In the genomic region with DNA sequence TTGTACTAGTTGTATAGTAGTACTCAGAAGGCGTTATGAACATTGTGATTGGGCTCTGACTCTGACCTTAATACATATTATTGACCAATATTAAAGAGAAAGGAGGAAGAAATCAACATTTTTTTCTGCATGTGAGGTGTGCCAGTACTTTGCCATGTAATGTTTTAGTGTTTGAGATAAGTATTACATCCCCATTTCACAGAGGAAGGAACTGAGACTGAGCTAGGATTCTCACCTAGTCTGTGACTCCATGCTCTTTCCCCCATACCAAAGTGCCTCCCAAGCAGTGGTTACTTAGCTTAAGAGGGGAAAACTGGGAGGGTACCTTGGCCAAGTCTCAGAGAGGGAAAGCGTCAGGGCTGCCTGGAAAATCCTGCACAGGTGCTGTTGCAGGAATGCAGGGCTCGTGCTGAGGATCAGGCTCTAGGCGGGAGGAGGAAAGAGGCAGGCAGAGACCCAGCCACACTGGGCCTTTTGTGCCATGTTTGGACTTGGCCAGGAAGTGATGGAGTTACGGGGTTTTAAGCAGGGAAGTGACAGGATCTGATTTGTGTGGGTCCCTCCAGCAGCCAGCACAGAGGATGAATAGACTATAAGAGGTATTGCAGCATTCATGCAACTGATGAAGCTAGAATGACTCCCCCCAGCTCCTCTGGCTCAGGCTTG, we compare ENCODE assay signal across 9 cellular contexts. TPM values are rescaled to one million over a fixed set of nuclear protein-coding genes. Genes with fewer than 3 reads are reported as not detected.
DNase-seq lines count a peak whose midpoint lies in the region; ATAC-seq and TF ChIP-seq lines count a peak whose summit lies in the region.
"Had no signal": no experiment of that assay in that cellular context is flagged by ENCODE, and none has a peak within 500 bp of the region (broad histone marks: within the 10 kb centered on the region; RNA-seq: fewer than 3 reads in every experiment).

No MANE protein-coding gene starts in this region.

- H3K9me3 ChIP-seq in heart left ventricle (no peaks in the 10 kb centered on the region), mucosa of rectum (ENCODE audit: control insufficient read depth in 2 of 2, low read length in 2 of 2) (no peaks in the 10 kb centered on the region)

- H3K27me3 ChIP-seq in heart left ventricle, result no peaks in the 10 kb centered on the region
- H3K27me3 ChIP-seq in mucosa of rectum (ENCODE audit: control insufficient read depth in 2 of 2, insufficient read depth in 2 of 2, low read length in 2 of 2), result no peaks in the 10 kb centered on the region

- peaks cover 16% of the 10 kb centered on the region for H3K36me3 Mint-ChIP-seq in type B pancreatic cell

- DNase-seq in heart left ventricle, result peak in 1 of 5 donors; percentile 24
- DNase-seq in Right ventricle myocardium superior, result no peak
- no peak for DNase-seq in astrocyte of the cerebellum (ENCODE audit: low read depth)
- DNase-seq in type B pancreatic cell (ENCODE audit: extremely low spot score, unreplicated experiment), result no peak
- no peak for DNase-seq in COR-L47 (lab: John Stamatoyannopoulos, UW)
- no peak for DNase-seq in AG08395 (ENCODE audit: low spot score)

- intact Hi-C loops in heart left ventricle (cut with DNase I), result loop anchor here in 8 of 10 donors (1.0 to 10.0 kb wide), 11 partner anchors 15 to 373 kb away; a partner anchor contains a TSS
- intact Hi-C loops in Right ventricle myocardium superior (cut with DNase I), result loop anchor here (10.0 kb wide), 1 partner anchor 193 kb away; no protein-coding TSS in a partner anchor

- TF ChIP-seq CTCF in heart left ventricle (IDR thresholded peaks at IDR 0.05), result no peak
- no peak for TF ChIP-seq CTCF in astrocyte of the cerebellum (IDR thresholded peaks at IDR 0.05; ENCODE audit: low read depth, low read length, missing control alignments)
- no peak for TF ChIP-seq CTCF in type B pancreatic cell (conservative IDR thresholded peaks at IDR 0.05)

- H3K9ac ChIP-seq in mucosa of rectum (ENCODE audit: low read depth in 1 of 2, low read length in 2 of 2), result peak overlapping the region; percentile 78 to 91

- H3K27me3 Mint-ChIP-seq in type B pancreatic cell, result no peaks in the 10 kb centered on the region

- in situ Hi-C loops in astrocyte of the cerebellum (cut with HindIII; ENCODE audit: low sequenced_read_pairs), result no loop called here

- 40 to 62% (median 52%) methylated on average over 5 of the region's 5 CpGs for WGBS in heart left ventricle, 4 donors

- TF ChIP-seq POLR2A in heart left ventricle (IDR thresholded peaks at IDR 0.05), result no peak

- H3K36me3 ChIP-seq in heart left ventricle (peaks cover 0 to 54% (median 47%) of the 10 kb centered on the region in 9 donors), mucosa of rectum (ENCODE audit: control insufficient read depth in 2 of 2, insufficient read depth in 2 of 2, low read length in 2 of 2) (peaks cover 32 to 39% of the 10 kb centered on the region in 2 donors)

- H3K27ac ChIP-seq in heart left ventricle, result peak overlapping the region in 11 of 12 donors; percentile 50 to 87 (median 77)
- peak overlapping the region; percentile 89 to 92 for H3K27ac ChIP-seq in mucosa of rectum (ENCODE audit: low read depth in 2 of 2, low read length in 2 of 2)

- ATAC-seq in heart left ventricle (no peak), Right ventricle myocardium superior (ENCODE audit: poor library complexity) (no peak), HG03439 (IDR thresholded peaks at IDR 0.05; ENCODE audit: unreplicated experiment) (no peak)

- H3K4me1 ChIP-seq in heart left ventricle, result peaks cover 3 to 62% (median 43%) of the 10 kb centered on the region in 12 donors
- peaks cover 51 to 54% of the 10 kb centered on the region in 2 donors for H3K4me1 ChIP-seq in mucosa of rectum (ENCODE audit: control insufficient read depth in 2 of 2, insufficient read depth in 2 of 2, low read length in 2 of 2)

- H3K4me3 ChIP-seq in heart left ventricle (peak overlapping the region in 7 of 12 donors; percentile 0 to 93 (median 76)), astrocyte of the cerebellum (ENCODE audit: low read depth, low read length) (peak overlapping the region; percentile 97), mucosa of rectum (ENCODE audit: low read length in 2 of 2) (peak overlapping the region; percentile 73 to 96)

- H3K27ac Mint-ChIP-seq in type B pancreatic cell, result peak overlapping the region; percentile 93

- no peaks in the 10 kb centered on the region for H3K9me3 Mint-ChIP-seq in type B pancreatic cell

- H3K4me1 Mint-ChIP-seq in type B pancreatic cell (ENCODE audit: unreplicated experiment), result peaks cover 34% of the 10 kb centered on the region

- peak overlapping the region; percentile 93 for H3K4me3 Mint-ChIP-seq in type B pancreatic cell

RNA-seq across cellular contexts. Expression of a gene that starts 1.7 kb away (rescaled TPM):
- total RNA-seq in heart left ventricle (10 to 100 TPM; 53.8 to 78.7 (median 72.5) TPM), Right ventricle myocardium superior (72.9 TPM), type B pancreatic cell (ENCODE audit: low replicate concordance) (58.4 and 66.4 TPM in 2 replicates)
- polyA plus RNA-seq in heart left ventricle, result 100 to 1,000 TPM in 1 of 2 donors, 10 to 100 TPM in 1; 54.6 to 146 TPM

RNA-seq across cellular contexts. Expression of a gene that starts 2.1 kb away (rescaled TPM):
- 100 to 1,000 TPM in 2 of 9 donors, 10 to 100 TPM in 7; 51.6 to 127 (median 58.0) TPM for total RNA-seq in heart left ventricle
- 100 to 1,000 TPM in 1 of 2 donors, 10 to 100 TPM in 1; 58.6 to 150 TPM for polyA plus RNA-seq in heart left ventricle
- total RNA-seq in Right ventricle myocardium superior, result 48.4 TPM
- 82.2 and 97.8 TPM in 2 replicates for total RNA-seq in type B pancreatic cell (ENCODE audit: low replicate concordance)

RNA-seq across cellular contexts. Expression of a gene that starts 11.2 kb away (rescaled TPM):
- total RNA-seq in heart left ventricle, result 1 to 10 TPM in 6 of 9 donors, under 1 TPM in 3; 0.52 to 4.7 (median 1.2) TPM
- polyA plus RNA-seq in heart left ventricle, result 1 to 10 TPM in 1 of 2 donors, under 1 TPM in 1; 1.00 to 1.8 TPM
- 1.8 TPM for total RNA-seq in Right ventricle myocardium superior
- 2.1 and 5.7 TPM in 2 replicates for total RNA-seq in type B pancreatic cell (ENCODE audit: low replicate concordance)
- total RNA-seq: Daoy had no signal

RNA-seq across cellular contexts. Expression of a gene that starts 20.3 kb away (rescaled TPM):
- total RNA-seq in heart left ventricle (100 to 1,000 TPM in 7 of 9 donors, 10 to 100 TPM in 2; 89.1 to 173 (median 126) TPM), Right ventricle myocardium superior (117 TPM), type B pancreatic cell (ENCODE audit: low replicate concordance) (94.5 and 303 TPM in 2 replicates)
- 100 to 1,000 TPM in 1 of 2 donors, 10 to 100 TPM in 1; 41.8 to 208 TPM for polyA plus RNA-seq in heart left ventricle

RNA-seq across cellular contexts. Expression of a gene that starts 55.0 kb away (rescaled TPM):
- total RNA-seq in heart left ventricle, result 100 to 1,000 TPM; 126 to 278 (median 139) TPM
- 100 to 1,000 TPM in 1 of 2 donors, 10 to 100 TPM in 1; 64.9 to 223 TPM for polyA plus RNA-seq in heart left ventricle
- 123 TPM for total RNA-seq in Right ventricle myocardium superior
- total RNA-seq in type B pancreatic cell (ENCODE audit: low replicate concordance), result 211 and 384 TPM in 2 replicates
